In genomic region chr12:124940393-124941169, GRCh38 we compare ENCODE assay signal across 8 cellular contexts. TPM values are rescaled to one million over a fixed set of nuclear protein-coding genes. Genes with fewer than 3 reads are reported as not detected.
DNase-seq lines count a peak whose midpoint lies in the region; ATAC-seq lines count a peak whose summit lies in the region.

No MANE protein-coding gene starts in this region.

- DNase-seq in SK-N-MC (ENCODE audit: low read depth, low spot score) (peak; percentile 83), brain pericyte (ENCODE audit: low read depth, low spot score) (peak; percentile 66), immature natural killer cell (peak; percentile 63 to 68 (median 66)), NOMO-1 treated with DMSO at 0.1 percent for 48 hours (lab: John Stamatoyannopoulos, UW; ENCODE audit: unreplicated experiment) (no peak), AML-193 (lab: John Stamatoyannopoulos, UW) (no peak)
- peak; percentile 82 to 89 (median 83) for DNase-seq in stimulated activated CD4-positive, alpha-beta T cell treated with anti-CD3 and anti-CD28 coated beads, Interleukin-12 subunit alpha, Interleukin-12 subunit beta, amount 100 ng/mL, for 48 hours (ENCODE audit: low read depth in 2 of 3, low spot score in 1 of 3)

- no peaks in the 10 kb centered on the region for H3K9me3 Mint-ChIP-seq in immature natural killer cell

- ATAC-seq in GM18508 (IDR thresholded peaks at IDR 0.05; ENCODE audit: insufficient read depth, unreplicated experiment) (peak; percentile 31), HG02970 (IDR thresholded peaks at IDR 0.05; ENCODE audit: low FRiP score, unreplicated experiment) (peak; percentile 35)

- no peak overlapping the region for H3K27ac Mint-ChIP-seq in immature natural killer cell

- peak overlapping the region; percentile 64 for H3K9ac ChIP-seq in SK-N-MC (ENCODE audit: insufficient read length)

- peaks cover 0 to 2% (median 0%) of the 10 kb centered on the region in 3 donors for H3K27me3 Mint-ChIP-seq in immature natural killer cell (ENCODE audit: low read depth in 3 of 3)

- H3K36me3 ChIP-seq in SK-N-MC (ENCODE audit: insufficient read depth, low read length) = no peaks in the 10 kb centered on the region

- peaks cover 0 to 6% of the 10 kb centered on the region in 2 donors for H3K4me1 Mint-ChIP-seq in immature natural killer cell

- H3K36me3 Mint-ChIP-seq in immature natural killer cell = no peaks in the 10 kb centered on the region

- H3K4me3 ChIP-seq in SK-N-MC = peak overlapping the region; percentile 82

- no peak overlapping the region for H3K4me3 Mint-ChIP-seq in immature natural killer cell

- peak overlapping the region; percentile 98 for H3K27ac ChIP-seq in SK-N-MC

- no peaks in the 10 kb centered on the region for H3K9me3 ChIP-seq in SK-N-MC (ENCODE audit: low read depth, low read length)

RNA-seq across cellular contexts. Expression of gene UBC, which starts 26.1 kb away (rescaled TPM):
- polyA plus RNA-seq in immature natural killer cell = 1,000 to 10,000 TPM in 2 of 3 donors, 100 to 1,000 TPM in 1; 977 to 1,715 (median 1,389) TPM

RNA-seq across cellular contexts. Expression of gene DHX37, which starts 48.4 kb away (rescaled TPM):
- polyA plus RNA-seq in immature natural killer cell = 1 to 10 TPM in 2 of 3 donors, under 1 TPM in 1; 0.34 to 4.0 (median 2.4) TPM

RNA-seq across cellular contexts. Expression of gene BRI3BP, which starts 52.9 kb away (rescaled TPM):
- polyA plus RNA-seq in immature natural killer cell = 1 to 10 TPM; 1.0 to 3.5 (median 3.1) TPM

Comparison
In these comparisons a context has a peak if more than half of its experiments do, and no peak if none do; other contexts are left out.
1. DNase-seq: peak in SK-N-MC (single experiment), brain pericyte (single experiment), immature natural killer cell (3 of 3) and stimulated activated CD4-positive, alpha-beta T cell treated with anti-CD3 and anti-CD28 coated beads, Interleukin-12 subunit alpha, Interleukin-12 subunit beta, amount 100 ng/mL, for 48 hours (3 of 3); none in NOMO-1 treated with DMSO at 0.1 percent for 48 hours (single experiment) and AML-193 (0 of 2).